16 cellular contexts compared by ENCODE assay signal in the genomic region with DNA sequence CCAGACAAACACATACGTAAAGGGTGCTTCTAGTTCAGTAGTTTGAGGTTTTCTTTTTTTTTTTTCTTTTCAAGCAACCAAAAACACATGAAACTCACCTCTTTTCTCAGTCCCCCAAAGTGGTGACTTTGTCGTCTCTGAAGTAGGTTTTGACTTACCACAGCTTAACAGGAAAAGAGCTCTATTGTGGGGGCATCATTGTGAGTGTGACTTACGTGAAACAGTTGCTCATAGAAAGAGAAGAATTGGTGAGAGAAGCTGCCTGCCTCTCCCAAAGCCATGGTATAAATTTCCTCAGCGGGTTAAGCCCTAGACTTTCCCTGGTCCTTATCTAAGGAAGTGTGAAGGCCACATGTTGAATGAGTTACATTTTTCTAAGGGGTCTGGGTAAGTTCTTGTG. TPM values are rescaled to one million over a fixed set of nuclear protein-coding genes. Genes with fewer than 3 reads are reported as not detected.
DNase-seq lines count a peak whose midpoint lies in the region; ATAC-seq, FAIRE-seq and TF ChIP-seq lines count a peak whose summit lies in the region.
"Had no signal": no experiment of that assay in that cellular context is flagged by ENCODE, and none has a peak within 500 bp of the region (broad histone marks: within the 10 kb centered on the region; RNA-seq: fewer than 3 reads in every experiment).

No MANE protein-coding gene starts in this region.

- FAIRE-seq in kidney (lab: Jason Lieb, UNC), result no peak
- FAIRE-seq: islet of Langerhans had no signal

- no peak overlapping the region for H3K9ac ChIP-seq in smooth muscle cell (ENCODE audit: low read depth)
- no peak overlapping the region for H3K9ac ChIP-seq in kidney (ENCODE audit: low read length in 2 of 2)

- H3K9me3 ChIP-seq in smooth muscle cell (replicated peaks; ENCODE audit: low read depth) (no peaks in the 10 kb centered on the region), kidney (ENCODE audit: control insufficient read depth in 1 of 2, low read length in 2 of 2) (no peaks in the 10 kb centered on the region)
- H3K9me3 ChIP-seq: gastroesophageal sphincter, uterus had no signal

- peaks cover 17% of the 10 kb centered on the region for H3K9me3 Mint-ChIP-seq in activated T-cell treated with anti-CD3 and anti-CD28 coated beads, Interleukin-2, amount 50 U/mL, for 24 hours
- no peaks in the 10 kb centered on the region for H3K9me3 Mint-ChIP-seq in activated T-helper 17 cell treated with anti-CD3 and anti-CD28 coated beads, Interleukin-2, amount 50 U/mL, for 72 hours

- H3K36me3 ChIP-seq in smooth muscle cell (ENCODE audit: low read depth), result no peaks in the 10 kb centered on the region
- no peaks in the 10 kb centered on the region for H3K36me3 ChIP-seq in kidney (ENCODE audit: control insufficient read depth in 1 of 2, insufficient read depth in 2 of 2, low read length in 2 of 2)
- H3K36me3 ChIP-seq: gastroesophageal sphincter, uterus had no signal

- H3F3A ChIP-seq in smooth muscle cell (ENCODE audit: low read depth), result no peaks in the 10 kb centered on the region

- peak; percentile 71 for ATAC-seq in HG02981 (IDR thresholded peaks at IDR 0.05; ENCODE audit: unreplicated experiment)
- ATAC-seq in activated T-helper 17 cell treated with anti-CD3 and anti-CD28 coated beads, Interleukin-2, amount 50 U/mL, for 72 hours (replicated peaks), result peak; percentile 84
- ATAC-seq: gastroesophageal sphincter had no signal

- no peaks in the 10 kb centered on the region for H3K27me3 Mint-ChIP-seq in activated T-cell treated with anti-CD3 and anti-CD28 coated beads, Interleukin-2, amount 50 U/mL, for 24 hours
- H3K27me3 Mint-ChIP-seq in activated T-helper 17 cell treated with anti-CD3 and anti-CD28 coated beads, Interleukin-2, amount 50 U/mL, for 72 hours, result no peaks in the 10 kb centered on the region

- intact Hi-C loops in kidney (cut with DNase I), result no loop called here

- no peaks in the 10 kb centered on the region for H3K79me2 ChIP-seq in smooth muscle cell (ENCODE audit: low read depth)

- no peak overlapping the region for H3K27ac ChIP-seq in smooth muscle cell (ENCODE audit: low read depth)
- no peak overlapping the region for H3K27ac ChIP-seq in kidney (ENCODE audit: low read depth in 2 of 2, low read length in 2 of 2)
- H3K27ac ChIP-seq: gastroesophageal sphincter, uterus had no signal

- H3K4me1 ChIP-seq in smooth muscle cell (ENCODE audit: low read depth) (no peaks in the 10 kb centered on the region), kidney (ENCODE audit: control insufficient read depth in 1 of 2, insufficient read depth in 1 of 2, low read depth in 1 of 2, low read length in 2 of 2) (no peaks in the 10 kb centered on the region)
- H3K4me1 ChIP-seq: gastroesophageal sphincter, uterus had no signal

- no peak overlapping the region for H2AFZ ChIP-seq in smooth muscle cell (ENCODE audit: low read depth)

- H3K4me1 Mint-ChIP-seq in activated T-cell treated with anti-CD3 and anti-CD28 coated beads, Interleukin-2, amount 50 U/mL, for 24 hours (ENCODE audit: low read depth), result peaks cover 89% of the 10 kb centered on the region
- peaks cover 43% of the 10 kb centered on the region for H3K4me1 Mint-ChIP-seq in activated T-helper 17 cell treated with anti-CD3 and anti-CD28 coated beads, Interleukin-2, amount 50 U/mL, for 72 hours

- H3K4me3 ChIP-seq in smooth muscle cell, result no peak overlapping the region
- no peak overlapping the region for H3K4me3 ChIP-seq in kidney (ENCODE audit: low read length in 2 of 2)
- H3K4me3 ChIP-seq: gastroesophageal sphincter, uterus had no signal

- DNase-seq in activated T-cell treated with anti-CD3 and anti-CD28 coated beads, Interleukin-2, amount 50 U/mL, for 24 hours, result no peak
- DNase-seq in activated T-cell treated with anti-CD3 and anti-CD28 coated beads, Interleukin-2, amount 50 U/mL, for 1 hour, result no peak
- DNase-seq in smooth muscle cell (lab: John Stamatoyannopoulos, UW; ENCODE audit: unreplicated experiment), result no peak
- no peak for DNase-seq in kidney
- no peak for DNase-seq in MV-4-11 (lab: John Stamatoyannopoulos, UW)
- DNase-seq in amniotic stem cell (lab: John Stamatoyannopoulos, UW), result no peak
- DNase-seq: anterior cingulate cortex, DMS79 treated with DMSO at 0.1 percent for 48 hours, NCI-H1092, NCI-H510A treated with DMSO at 0.1 percent for 48 hours, uterus had no signal

- H3K27ac Mint-ChIP-seq in activated T-cell treated with anti-CD3 and anti-CD28 coated beads, Interleukin-2, amount 50 U/mL, for 24 hours, result peak overlapping the region; percentile 94
- H3K27ac Mint-ChIP-seq in activated T-helper 17 cell treated with anti-CD3 and anti-CD28 coated beads, Interleukin-2, amount 50 U/mL, for 72 hours, result peak overlapping the region; percentile 86

- H3K36me3 Mint-ChIP-seq in activated T-cell treated with anti-CD3 and anti-CD28 coated beads, Interleukin-2, amount 50 U/mL, for 24 hours (ENCODE audit: low read depth), result peaks cover 43% of the 10 kb centered on the region
- peaks cover 40% of the 10 kb centered on the region for H3K36me3 Mint-ChIP-seq in activated T-helper 17 cell treated with anti-CD3 and anti-CD28 coated beads, Interleukin-2, amount 50 U/mL, for 72 hours (ENCODE audit: low read depth)

- no peaks in the 10 kb centered on the region for H3K27me3 ChIP-seq in smooth muscle cell (ENCODE audit: low read depth)
- H3K27me3 ChIP-seq: gastroesophageal sphincter, uterus had no signal

- H4K20me1 ChIP-seq in smooth muscle cell (ENCODE audit: low read depth), result no peaks in the 10 kb centered on the region

- WGBS in smooth muscle cell (ENCODE audit: low lambda C conversion rate), result 33% methylated on average over 4 of the region's 4 CpGs

- peak overlapping the region; percentile 4 for H3K4me2 ChIP-seq in smooth muscle cell

- TF ChIP-seq CTCF in smooth muscle cell (IDR thresholded peaks at IDR 0.05; ENCODE audit: borderline replicate concordance, insufficient read depth, poor library complexity, severe bottlenecking) (no peak), kidney (IDR thresholded peaks at IDR 0.05; ENCODE audit: borderline replicate concordance, extremely low read depth, insufficient read depth) (no peak)

- peak overlapping the region; percentile 50 for H3K4me3 Mint-ChIP-seq in activated T-cell treated with anti-CD3 and anti-CD28 coated beads, Interleukin-2, amount 50 U/mL, for 24 hours
- H3K4me3 Mint-ChIP-seq in activated T-helper 17 cell treated with anti-CD3 and anti-CD28 coated beads, Interleukin-2, amount 50 U/mL, for 72 hours, result peak overlapping the region; percentile 72

RNA-seq across cellular contexts. Expression of a gene that starts 11.9 kb away (rescaled TPM):
- 10 to 100 TPM in 1 of 2 donors, 1 to 10 TPM in 1; 2.7 to 11.3 TPM for total RNA-seq in activated T-helper 17 cell treated with anti-CD3 and anti-CD28 coated beads, Interleukin-2, amount 50 U/mL, for 72 hours
- total RNA-seq in smooth muscle cell (not detected in 2 replicates), kidney (0.50 TPM)
- polyA plus RNA-seq in smooth muscle cell (not detected in 2 replicates), kidney (ENCODE audit: insufficient read depth, low read depth, low replicate concordance) (not detected)
- total RNA-seq: gastroesophageal sphincter had no signal
- polyA plus RNA-seq: AG04450 had no signal
